18 cellular contexts compared by ENCODE assay signal in the genomic region with DNA sequence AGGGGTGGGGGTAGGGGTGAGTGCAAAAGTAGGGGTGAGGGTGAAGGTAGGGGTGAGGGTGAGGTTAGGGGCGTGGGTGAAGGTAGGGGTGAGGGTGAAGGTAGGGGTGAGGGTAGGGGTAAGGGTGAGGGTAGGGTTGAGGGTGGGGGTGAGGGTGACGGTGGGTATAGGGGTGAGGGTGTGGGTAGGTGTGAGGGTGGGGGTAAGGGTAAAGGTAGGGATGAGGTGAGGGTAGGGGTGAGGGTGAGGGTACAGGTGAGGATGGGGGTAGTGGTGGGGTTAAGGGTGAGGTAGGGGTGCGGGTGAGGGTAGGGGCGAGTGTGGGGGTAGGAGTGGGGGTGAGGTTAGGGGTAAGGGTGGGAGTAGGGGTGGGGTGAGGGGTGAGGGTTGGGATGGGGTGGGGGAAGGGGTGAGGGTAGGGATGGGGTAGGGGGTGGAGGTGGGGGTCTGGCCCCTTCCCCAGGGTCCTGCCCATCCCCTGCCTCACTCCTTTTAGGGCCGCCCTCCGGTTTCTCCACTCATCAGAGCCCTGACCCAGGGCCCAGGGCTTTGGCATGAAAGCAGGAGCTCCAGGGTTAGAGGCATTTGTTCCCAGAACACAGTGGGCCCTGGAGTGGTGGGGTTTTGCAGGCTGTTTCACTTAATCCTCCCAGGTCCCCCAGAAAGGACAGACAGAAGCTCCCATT. TPM values are rescaled to one million over a fixed set of nuclear protein-coding genes. Genes with fewer than 3 reads are reported as not detected.
A peak's percentile ranks its signal among the peaks of the same experiment; 100 is the strongest.
DNase-seq lines count a peak whose midpoint lies in the region; ATAC-seq and TF ChIP-seq lines count a peak whose summit lies in the region.
"Had no signal": no experiment of that assay in that cellular context is flagged by ENCODE, and none has a peak within 500 bp of the region (broad histone marks: within the 10 kb centered on the region; RNA-seq: fewer than 3 reads in every experiment).

No MANE protein-coding gene starts in this region.

- no peak overlapping the region for H3K4me3 Mint-ChIP-seq in endodermal cell
- H3K4me3 Mint-ChIP-seq: CD4-positive, CD25-positive, alpha-beta regulatory T cell had no signal

- DNase-seq in Right ventricle myocardium superior = peak; percentile 10
- DNase-seq in left cardiac atrium = no peak
- DNase-seq in endodermal cell = peak; percentile 26
- DNase-seq in osteoblast (ENCODE audit: insufficient read length, low spot score, missing footprints) = peak; percentile 46
- peak; percentile 38 for DNase-seq in ureter (ENCODE audit: low spot score)
- no peak for DNase-seq in NCI-H526 (lab: John Stamatoyannopoulos, UW)
- DNase-seq: CD4-positive, CD25-positive, alpha-beta regulatory T cell; EL; GF-D8; IMR-90; NCI-H1092 treated with DMSO at 0.1 percent for 48 hours; NCI-H1436 treated with DMSO at 0.1 percent for 48 hours; NCI-H1930; NCI-H82; Peyer's patch; SHP77 had no signal

- H3K9me3 Mint-ChIP-seq in endodermal cell = no peaks in the 10 kb centered on the region
- H3K9me3 Mint-ChIP-seq: CD4-positive, CD25-positive, alpha-beta regulatory T cell had no signal

- 92% methylated on average over 5 of the region's 6 CpGs; no CpG with 5 or more reads in 1 of the 2 experiments for WGBS in endodermal cell (ENCODE audit: insufficient coverage in 1 of 2, insufficient read length in 1 of 2), 2 experiments

- H3K4me2 ChIP-seq in osteoblast (ENCODE audit: insufficient read depth, low read length) = no peak overlapping the region
- H3K4me2 ChIP-seq: KMS-11 had no signal

- H3K36me3 Mint-ChIP-seq in endodermal cell (ENCODE audit: low read depth) = no peaks in the 10 kb centered on the region
- H3K36me3 Mint-ChIP-seq: CD4-positive, CD25-positive, alpha-beta regulatory T cell had no signal

- H3K79me2 ChIP-seq in osteoblast (ENCODE audit: insufficient read depth, low read length) = no peaks in the 10 kb centered on the region

- H3K4me3 ChIP-seq in endodermal cell (ENCODE audit: low read length) (no peak overlapping the region), osteoblast (ENCODE audit: insufficient read depth, low read length) (no peak overlapping the region)
- H3K4me3 ChIP-seq: Peyer's patch had no signal

- TF ChIP-seq CTCF in endodermal cell (conservative IDR thresholded peaks at IDR 0.05) (no peak), osteoblast (IDR thresholded peaks at IDR 0.05; ENCODE audit: extremely low read depth, low read depth, low read length) (no peak)

- ATAC-seq in Right ventricle myocardium superior (ENCODE audit: poor library complexity) (no peak), left cardiac atrium (no peak), HG02840 (IDR thresholded peaks at IDR 0.05; ENCODE audit: low FRiP score, unreplicated experiment) (no peak)

- peaks cover 6% of the 10 kb centered on the region for H3K4me1 Mint-ChIP-seq in endodermal cell
- H3K4me1 Mint-ChIP-seq: CD4-positive, CD25-positive, alpha-beta regulatory T cell had no signal

- intact Hi-C loops in Right ventricle myocardium superior (cut with DNase I) (no loop called here), left cardiac atrium (cut with DNase I) (no loop called here)

- H3K9ac ChIP-seq in endodermal cell (ENCODE audit: extremely low read depth, low read length, poor library complexity, severe bottlenecking) = no peak overlapping the region
- H3K9ac ChIP-seq: KMS-11 had no signal

- no peak overlapping the region for H2AFZ ChIP-seq in osteoblast (ENCODE audit: low read length)

- H3K27ac Mint-ChIP-seq in endodermal cell = no peak overlapping the region
- H3K27ac Mint-ChIP-seq: CD4-positive, CD25-positive, alpha-beta regulatory T cell had no signal

- no peaks in the 10 kb centered on the region for H4K20me1 ChIP-seq in osteoblast (ENCODE audit: insufficient read depth, low read length)

- no peaks in the 10 kb centered on the region for H3K9me3 ChIP-seq in endodermal cell (ENCODE audit: control insufficient read depth, low read length)
- no peaks in the 10 kb centered on the region for H3K9me3 ChIP-seq in osteoblast (ENCODE audit: low read depth, low read length)
- H3K9me3 ChIP-seq: Peyer's patch had no signal

- H3K4me1 ChIP-seq in endodermal cell (ENCODE audit: control insufficient read depth, insufficient read depth, low read length) (no peaks in the 10 kb centered on the region), osteoblast (ENCODE audit: insufficient read depth, low read length) (peaks cover 9% of the 10 kb centered on the region)
- H3K4me1 ChIP-seq: Peyer's patch had no signal

- H3K27me3 ChIP-seq in endodermal cell (ENCODE audit: control insufficient read depth, insufficient read depth, low read length, poor library complexity, severe bottlenecking) = peaks cover 14% of the 10 kb centered on the region
- no peaks in the 10 kb centered on the region for H3K27me3 ChIP-seq in osteoblast (ENCODE audit: insufficient read depth, low read length)
- H3K27me3 ChIP-seq: Peyer's patch had no signal

- H3K27ac ChIP-seq in endodermal cell (ENCODE audit: low read depth, low read length) (no peak overlapping the region), osteoblast (ENCODE audit: low read depth, low read length) (no peak overlapping the region)
- H3K27ac ChIP-seq: KMS-11, Peyer's patch had no signal

- peaks cover under 1% of the 10 kb centered on the region for H3K27me3 Mint-ChIP-seq in endodermal cell (ENCODE audit: insufficient read depth)
- H3K27me3 Mint-ChIP-seq: CD4-positive, CD25-positive, alpha-beta regulatory T cell had no signal

- H3K36me3 ChIP-seq in endodermal cell (ENCODE audit: control insufficient read depth, insufficient read depth, low read length) = no peaks in the 10 kb centered on the region
- H3K36me3 ChIP-seq in osteoblast (ENCODE audit: insufficient read depth, low read length) = no peaks in the 10 kb centered on the region

RNA-seq across cellular contexts. Expression of a gene that starts 26.8 kb away (rescaled TPM):
- total RNA-seq in Right ventricle myocardium superior = 0.70 TPM
- total RNA-seq in left cardiac atrium = 1 to 10 TPM in 1 of 2 donors, under 1 TPM in 1; 0.77 to 1.2 TPM
- 1 to 10 TPM; 3.6 to 5.0 TPM for total RNA-seq in endodermal cell
- polyA plus RNA-seq in endodermal cell (2013, experiment 1 of 2) = 1.00 TPM
- 0.66 TPM for polyA plus RNA-seq in endodermal cell (2013, experiment 2 of 2)
- 0.72 and 0.88 TPM in 2 replicates for total RNA-seq in osteoblast
- 7.3 TPM for total RNA-seq in ureter

Comparison
In these comparisons a context has a peak if more than half of its experiments do, and no peak if none do; other contexts are left out.
1. DNase-seq: peak in Right ventricle myocardium superior (single experiment), endodermal cell (single experiment), osteoblast (single experiment) and ureter (single experiment); none in left cardiac atrium (single experiment) and NCI-H526 (0 of 2).